In genomic region chr10:93115661-93116383, GRCh38 we compare ENCODE assay signal across 8 cellular contexts. TPM values are rescaled to one million over a fixed set of nuclear protein-coding genes. Genes with fewer than 3 reads are reported as not detected.
DNase-seq lines count a peak whose midpoint lies in the region; ATAC-seq lines count a peak whose summit lies in the region.

No MANE protein-coding gene starts in this region.

- intact Hi-C loops in head of caudate nucleus (cut with DNase I), result no loop called here

- peak; percentile 54 for DNase-seq in NCI-H748 (lab: John Stamatoyannopoulos, UW; ENCODE audit: unreplicated experiment)
- DNase-seq in NCI-H748 treated with DMSO at 0.1 percent for 48 hours (lab: John Stamatoyannopoulos, UW), result no peak
- peak; percentile 4 for DNase-seq in SHP77 treated with DMSO at 0.1 percent for 48 hours (lab: John Stamatoyannopoulos, UW)
- DNase-seq in activated effector memory CD4-positive, alpha-beta T cell treated with Interleukin-2 at 50 U/mL for 16 hours, result peak; percentile 52
- peak in 41 of 42 donors; percentile 12 to 82 (median 51) for DNase-seq in head of caudate nucleus
- DNase-seq in renal cortical epithelial cell (ENCODE audit: low read depth), result peak; percentile 19

- peak; percentile 56 for ATAC-seq in HG03565 (IDR thresholded peaks at IDR 0.05; ENCODE audit: unreplicated experiment)
- ATAC-seq in HG03039 (IDR thresholded peaks at IDR 0.05; ENCODE audit: unreplicated experiment), result no peak

RNA-seq across cellular contexts. Expression of gene CYP26A1, which starts 42.1 kb away (rescaled TPM):
- 0.15 TPM in 1 of 2 replicates, not detected in the other for total RNA-seq in renal cortical epithelial cell

RNA-seq across cellular contexts. Expression of gene CYP26C1, which starts 55.2 kb away (rescaled TPM):
- total RNA-seq in renal cortical epithelial cell, result 0.52 and 0.65 TPM in 2 replicates
